Comparison of ENCODE assay signal across 8 cellular contexts in the genomic region with DNA sequence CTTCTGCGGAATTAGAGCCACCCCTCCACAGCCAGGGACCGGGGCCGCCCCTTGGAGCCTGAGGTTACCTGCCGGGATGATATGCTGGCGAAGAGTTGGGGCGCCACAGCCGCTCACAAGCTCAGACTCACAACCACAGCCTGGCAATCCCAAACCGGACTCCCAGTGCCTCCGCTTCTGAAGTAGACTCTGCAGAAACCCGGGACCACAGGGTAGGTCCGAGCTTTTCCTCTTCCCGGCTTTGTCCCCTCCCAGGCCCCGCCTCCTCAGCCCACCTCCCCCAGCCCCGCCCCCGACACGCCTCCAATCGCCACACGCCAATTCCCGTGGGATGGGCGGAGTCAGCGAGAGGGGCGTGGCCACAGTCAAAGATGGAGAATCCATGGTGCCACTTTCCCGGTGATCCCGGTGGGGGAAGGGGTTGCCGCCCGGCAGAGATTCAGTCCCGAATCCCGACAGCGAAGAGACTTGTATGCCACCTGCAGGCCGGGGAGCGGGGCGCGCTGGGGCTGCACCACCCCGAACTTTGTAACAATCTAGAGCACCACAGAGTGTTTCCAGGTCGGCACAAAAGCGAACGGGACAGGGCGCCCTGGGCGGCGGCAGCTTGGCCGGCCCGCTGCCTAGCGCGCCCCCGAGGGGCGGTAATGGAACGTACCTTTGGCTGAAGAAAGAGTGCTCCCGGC. TPM values are rescaled to one million over a fixed set of nuclear protein-coding genes. Genes with fewer than 3 reads are reported as not detected.
DNase-seq lines count a peak whose midpoint lies in the region; ATAC-seq and TF ChIP-seq lines count a peak whose summit lies in the region.

A gene (minus strand): TSS at position 201 of the 686 bp plus-strand sequence. CDS start 3,520 bp downstream, outside the sequence.

- peak within 1 kb of the TSS; percentile 82; the same call in 1 of the 2 replicates for H2AFZ ChIP-seq in GM23338

- DNase-seq in ELF-1 (ENCODE audit: low read depth, low spot score) (peak; percentile 94), GM23338 (ENCODE audit: low spot score) (peak; percentile 98), LHCN-M2 (ENCODE audit: low read depth) (peak; percentile 95), RWPE1 (ENCODE audit: low spot score) (peak; percentile 96), fibroblast of peridontal ligament (ENCODE audit: extremely low read depth) (peak; percentile 93), nephron progenitor cell (peak; percentile 100)
- DNase-seq in activated T-helper 2 cell treated with anti-CD3 and anti-CD28 coated beads, Interferon-gamma antibody, Interleukin-2, Interleukin-4, amounts not matched to agents 10 μg/mL and 5 μg/mL and 100 μg/mL, durations not matched to agents 14 hours and 24 hours and 36 hours (ENCODE audit: low spot score), result peak; percentile 87
- DNase-seq in stimulated activated naive CD8-positive, alpha-beta T cell treated with anti-CD3 and anti-CD28 coated beads, Interleukin-15, amount 100 ng/mL, for 72 hours, result peak; percentile 88 to 89

- H3K36me3 ChIP-seq in GM23338 (ENCODE audit: insufficient read depth), result peaks cover 34% of the 10 kb centered on the region

- peaks cover 13% of the 10 kb centered on the region for H4K20me1 ChIP-seq in GM23338 (replicated peaks; ENCODE audit: insufficient read depth)

- POLR2A ChIA-PET in RWPE1 (lab: Yijun Ruan, JAX; ENCODE audit: low non-redundant PET), result interaction anchor here (0.6 to 1.4 kb wide), 3 partner anchors 11 to 153 kb away, joined by 3 to 4 read pairs (median 3); a partner anchor contains a TSS

- H3K9me3 Mint-ChIP-seq in GM23338 (no peaks in the 10 kb centered on the region; the same call in 2 of the 3 replicates), nephron progenitor cell (no peaks in the 10 kb centered on the region)
- no peaks in the 10 kb centered on the region for H3K9me3 Mint-ChIP-seq in activated T-helper 2 cell treated with anti-CD3 and anti-CD28 coated beads, Interferon-gamma antibody, Interleukin-2, Interleukin-4, amounts not matched to agents 10 μg/mL and 5 μg/mL and 100 μg/mL, durations not matched to agents 14 hours and 24 hours and 36 hours
- no peaks in the 10 kb centered on the region for H3K9me3 Mint-ChIP-seq in stimulated activated naive CD8-positive, alpha-beta T cell treated with anti-CD3 and anti-CD28 coated beads, Interleukin-15, amount 100 ng/mL, for 72 hours

- ATAC-seq in GM23338, result peak; percentile 82
- ATAC-seq in stimulated activated naive CD8-positive, alpha-beta T cell treated with anti-CD3 and anti-CD28 coated beads, Interleukin-15, amount 100 ng/mL, for 72 hours, result peak; percentile 83

- H3K27me3 ChIP-seq in GM23338 (ENCODE audit: insufficient read depth), result no peaks in the 10 kb centered on the region

- CTCF ChIA-PET in RWPE1 (lab: Yijun Ruan, JAX), result interaction anchor here (0.6 to 3.4 kb wide), 8 partner anchors 9 to 1799 kb away, joined by 3 to 22 read pairs (median 3); a partner anchor contains a TSS

- peak within 1 kb of the TSS; percentile 99 for H3K4me2 ChIP-seq in GM23338

- H3K36me3 Mint-ChIP-seq in GM23338 (ENCODE audit: low read depth) (peaks cover 39% of the 10 kb centered on the region), nephron progenitor cell (ENCODE audit: low read depth) (peaks cover 27% of the 10 kb centered on the region)
- peaks cover 30% of the 10 kb centered on the region for H3K36me3 Mint-ChIP-seq in activated T-helper 2 cell treated with anti-CD3 and anti-CD28 coated beads, Interferon-gamma antibody, Interleukin-2, Interleukin-4, amounts not matched to agents 10 μg/mL and 5 μg/mL and 100 μg/mL, durations not matched to agents 14 hours and 24 hours and 36 hours (ENCODE audit: low read depth)

- peak within 1 kb of the TSS; percentile 99 for H3K4me3 ChIP-seq in GM23338

- H3K4me1 Mint-ChIP-seq in GM23338, result peaks cover 38% of the 10 kb centered on the region
- H3K4me1 Mint-ChIP-seq in activated T-helper 2 cell treated with anti-CD3 and anti-CD28 coated beads, Interferon-gamma antibody, Interleukin-2, Interleukin-4, amounts not matched to agents 10 μg/mL and 5 μg/mL and 100 μg/mL, durations not matched to agents 14 hours and 24 hours and 36 hours (ENCODE audit: low read depth), result peaks cover 30% of the 10 kb centered on the region
- H3K4me1 Mint-ChIP-seq in nephron progenitor cell, result peaks cover 46% of the 10 kb centered on the region
- H3K4me1 Mint-ChIP-seq in stimulated activated naive CD8-positive, alpha-beta T cell treated with anti-CD3 and anti-CD28 coated beads, Interleukin-15, amount 100 ng/mL, for 72 hours, result peaks cover 16% of the 10 kb centered on the region

- H3K9me2 ChIP-seq in GM23338 (ENCODE audit: insufficient read depth), result no peaks in the 10 kb centered on the region

- peak within 1 kb of the TSS; percentile 98 for H3K27ac ChIP-seq in GM23338 (ENCODE audit: low read depth)
- peak within 1 kb of the TSS; percentile 94 for H3K27ac ChIP-seq in RWPE1

- H3K79me2 ChIP-seq in GM23338 (replicated peaks; ENCODE audit: insufficient read depth), result peaks cover 45% of the 10 kb centered on the region

- H3K27me3 Mint-ChIP-seq in GM23338 (ENCODE audit: insufficient read depth, low read depth, poor library complexity) (peaks cover 13% of the 10 kb centered on the region), nephron progenitor cell (ENCODE audit: low read depth, poor library complexity) (peaks cover 3% of the 10 kb centered on the region)
- H3K27me3 Mint-ChIP-seq in activated T-helper 2 cell treated with anti-CD3 and anti-CD28 coated beads, Interferon-gamma antibody, Interleukin-2, Interleukin-4, amounts not matched to agents 10 μg/mL and 5 μg/mL and 100 μg/mL, durations not matched to agents 14 hours and 24 hours and 36 hours (ENCODE audit: low read depth), result no peaks in the 10 kb centered on the region
- no peaks in the 10 kb centered on the region for H3K27me3 Mint-ChIP-seq in stimulated activated naive CD8-positive, alpha-beta T cell treated with anti-CD3 and anti-CD28 coated beads, Interleukin-15, amount 100 ng/mL, for 72 hours

- intact Hi-C loops in activated T-helper 2 cell treated with anti-CD3 and anti-CD28 coated beads, Interferon-gamma antibody, Interleukin-2, Interleukin-4, amounts not matched to agents 10 μg/mL and 5 μg/mL and 100 μg/mL, durations not matched to agents 14 hours and 24 hours and 36 hours (cut with micrococcal nuclease), result loop anchor here (1.0 to 10.0 kb wide), 8 partner anchors 11 to 1916 kb away; a partner anchor contains a TSS

- TF ChIP-seq CTCF in GM23338 (conservative IDR thresholded peaks at IDR 0.05; ENCODE audit: low read depth in 2 of 2) (peak; percentile 57 to 64), RWPE1 (conservative IDR thresholded peaks at IDR 0.05; ENCODE audit: low read depth) (peak; percentile 78), nephron progenitor cell (IDR thresholded peaks at IDR 0.05) (peak; percentile 47)

- H3K4me3 Mint-ChIP-seq in GM23338 (peak within 1 kb of the TSS; percentile 99), nephron progenitor cell (peak within 1 kb of the TSS; percentile 99)
- peak within 1 kb of the TSS; percentile 94 for H3K4me3 Mint-ChIP-seq in activated T-helper 2 cell treated with anti-CD3 and anti-CD28 coated beads, Interferon-gamma antibody, Interleukin-2, Interleukin-4, amounts not matched to agents 10 μg/mL and 5 μg/mL and 100 μg/mL, durations not matched to agents 14 hours and 24 hours and 36 hours (ENCODE audit: low read depth)
- H3K4me3 Mint-ChIP-seq in stimulated activated naive CD8-positive, alpha-beta T cell treated with anti-CD3 and anti-CD28 coated beads, Interleukin-15, amount 100 ng/mL, for 72 hours, result peak within 1 kb of the TSS; percentile 92 to 99

- H3K27ac Mint-ChIP-seq in GM23338, result peak within 1 kb of the TSS; percentile 98
- peak within 1 kb of the TSS; percentile 69 for H3K27ac Mint-ChIP-seq in activated T-helper 2 cell treated with anti-CD3 and anti-CD28 coated beads, Interferon-gamma antibody, Interleukin-2, Interleukin-4, amounts not matched to agents 10 μg/mL and 5 μg/mL and 100 μg/mL, durations not matched to agents 14 hours and 24 hours and 36 hours
- H3K27ac Mint-ChIP-seq in nephron progenitor cell, result peak within 1 kb of the TSS; percentile 99
- H3K27ac Mint-ChIP-seq in stimulated activated naive CD8-positive, alpha-beta T cell treated with anti-CD3 and anti-CD28 coated beads, Interleukin-15, amount 100 ng/mL, for 72 hours, result peak within 1 kb of the TSS in 1 of 2 donors; percentile 83

- peaks cover 24% of the 10 kb centered on the region for H3K4me1 ChIP-seq in GM23338 (ENCODE audit: insufficient read depth)

- peaks cover 6% of the 10 kb centered on the region; the same call in 1 of the 2 replicates for H3F3A ChIP-seq in GM23338 (replicated peaks; ENCODE audit: low read depth)

TF ChIP-seq in GM23338, 12 proteins besides CTCF, POLR2A, EP300 and RAD21 (continues in another document):
- TF ChIP-seq, protein P1, sequence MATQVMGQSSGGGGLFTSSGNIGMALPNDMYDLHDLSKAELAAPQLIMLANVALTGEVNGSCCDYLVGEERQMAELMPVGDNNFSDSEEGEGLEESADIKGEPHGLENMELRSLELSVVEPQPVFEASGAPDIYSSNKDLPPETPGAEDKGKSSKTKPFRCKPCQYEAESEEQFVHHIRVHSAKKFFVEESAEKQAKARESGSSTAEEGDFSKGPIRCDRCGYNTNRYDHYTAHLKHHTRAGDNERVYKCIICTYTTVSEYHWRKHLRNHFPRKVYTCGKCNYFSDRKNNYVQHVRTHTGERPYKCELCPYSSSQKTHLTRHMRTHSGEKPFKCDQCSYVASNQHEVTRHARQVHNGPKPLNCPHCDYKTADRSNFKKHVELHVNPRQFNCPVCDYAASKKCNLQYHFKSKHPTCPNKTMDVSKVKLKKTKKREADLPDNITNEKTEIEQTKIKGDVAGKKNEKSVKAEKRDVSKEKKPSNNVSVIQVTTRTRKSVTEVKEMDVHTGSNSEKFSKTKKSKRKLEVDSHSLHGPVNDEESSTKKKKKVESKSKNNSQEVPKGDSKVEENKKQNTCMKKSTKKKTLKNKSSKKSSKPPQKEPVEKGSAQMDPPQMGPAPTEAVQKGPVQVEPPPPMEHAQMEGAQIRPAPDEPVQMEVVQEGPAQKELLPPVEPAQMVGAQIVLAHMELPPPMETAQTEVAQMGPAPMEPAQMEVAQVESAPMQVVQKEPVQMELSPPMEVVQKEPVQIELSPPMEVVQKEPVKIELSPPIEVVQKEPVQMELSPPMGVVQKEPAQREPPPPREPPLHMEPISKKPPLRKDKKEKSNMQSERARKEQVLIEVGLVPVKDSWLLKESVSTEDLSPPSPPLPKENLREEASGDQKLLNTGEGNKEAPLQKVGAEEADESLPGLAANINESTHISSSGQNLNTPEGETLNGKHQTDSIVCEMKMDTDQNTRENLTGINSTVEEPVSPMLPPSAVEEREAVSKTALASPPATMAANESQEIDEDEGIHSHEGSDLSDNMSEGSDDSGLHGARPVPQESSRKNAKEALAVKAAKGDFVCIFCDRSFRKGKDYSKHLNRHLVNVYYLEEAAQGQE (IDR thresholded peaks at IDR 0.05; ENCODE audit: unreplicated experiment), result peak; percentile 16
- TF ChIP-seq POLR2AphosphoS5 (IDR thresholded peaks at IDR 0.05; ENCODE audit: low read depth), result peak; percentile 79

RNA-seq across cellular contexts. Expression of the gene that starts here (rescaled TPM):
- 536 and 559 TPM in 2 replicates for total RNA-seq in GM23338 (2014; rRNA removed; shearing (Covaris generic))
- polyA plus RNA-seq in GM23338 (2016; fragmentation: Nextera tagmentation; extraction: Ambion mirVana), result 276 and 315 TPM in 2 replicates
- total RNA-seq in LHCN-M2 (2014; rRNA removed), result 73.2 and 86.5 TPM in 2 replicates
- polyA plus RNA-seq in LHCN-M2 (2012), result 55.3 TPM
- 42.7 and 46.1 TPM in 2 replicates for total RNA-seq in activated T-helper 2 cell treated with anti-CD3 and anti-CD28 coated beads, Interferon-gamma antibody, Interleukin-2, Interleukin-4, amounts not matched to agents 10 μg/mL and 5 μg/mL and 100 μg/mL, durations not matched to agents 14 hours and 24 hours and 36 hours

Comparison
In these comparisons a context has a peak if more than half of its experiments do, and no peak if none do; other contexts are left out.
1. Peak in every context shown above with its lines: DNase-seq, ATAC-seq, H3K4me3 ChIP-seq and H3K27ac ChIP-seq.